18 cellular contexts compared by ENCODE assay signal in the genomic region with DNA sequence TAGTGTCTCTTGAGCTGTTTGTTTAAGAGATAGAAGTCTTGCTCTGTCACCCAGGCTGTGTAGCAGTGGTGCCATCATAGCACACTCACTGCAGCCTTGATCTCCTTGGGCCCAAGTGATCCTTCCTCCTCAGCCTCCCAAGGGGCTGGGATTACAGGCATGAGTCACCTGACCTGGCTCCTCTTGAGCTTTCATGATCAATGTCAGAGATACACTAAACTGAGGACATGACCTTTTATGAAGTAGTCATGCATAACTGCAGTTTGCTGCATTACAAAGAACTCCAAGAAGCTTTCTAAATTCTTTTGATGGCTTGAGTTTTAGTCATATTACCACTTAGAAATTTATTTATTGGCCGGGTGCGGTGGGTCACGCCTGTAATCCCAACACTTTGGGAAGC.
DNase-seq lines count a peak whose midpoint lies in the region; ATAC-seq lines count a peak whose summit lies in the region.
"Had no signal": no experiment of that assay in that cellular context is flagged by ENCODE, and none has a peak within 500 bp of the region (broad histone marks: within the 10 kb centered on the region; RNA-seq: fewer than 3 reads in every experiment).

No MANE protein-coding gene starts in this region.

- DNase-seq in Caki2 (ENCODE audit: low read depth) (peak; percentile 62), HK-2 (ENCODE audit: unreplicated experiment) (peak; percentile 37), astrocyte of the hippocampus (ENCODE audit: low read depth, low spot score) (peak; percentile 39), kidney tubule cell (ENCODE audit: low spot score) (peak; percentile 81)
- no peak for DNase-seq in stimulated activated naive CD4-positive, alpha-beta T cell (lab: John Stamatoyannopoulos, UW)
- no peak for DNase-seq in activated CD8-positive, alpha-beta memory T cell treated with anti-CD3 and anti-CD28 coated beads for 24 hours
- DNase-seq: activated CD8-positive, alpha-beta T cell treated with anti-CD3 and anti-CD28 coated beads for 36 hours; activated effector memory CD4-positive, alpha-beta T cell treated with Interleukin-2 at 50 U/mL for 16 hours; DMS53; Karpas-422; NCI-H187; Right ventricle myocardium superior; stimulated activated CD4-positive, alpha-beta T cell treated with anti-CD3 and anti-CD28 coated beads, Interleukin-2, amount 100 ng/mL, for 24 hours; stimulated activated CD8-positive, alpha-beta memory T cell treated with anti-CD3 and anti-CD28 coated beads, Interleukin-4, amount 100 ng/mL, for 48 hours had no signal

- in situ Hi-C loops in Caki2 (cut with HindIII; ENCODE audit: low pct_unique_long_range_greater_than_20kb, low sequenced_read_pairs) = no loop called here

- ATAC-seq in HG03095 (IDR thresholded peaks at IDR 0.05; ENCODE audit: unreplicated experiment) = no peak
- no peak for ATAC-seq in HG03280 (IDR thresholded peaks at IDR 0.05; ENCODE audit: unreplicated experiment)
- ATAC-seq: activated CD8-positive, alpha-beta T cell treated with anti-CD3 and anti-CD28 coated beads for 36 hours; GM12878; left lobe of liver had no signal

Comparison
In these comparisons a context has a peak if more than half of its experiments do, and no peak if none do; other contexts are left out.
1. DNase-seq: peak in Caki2 (single experiment), HK-2 (single experiment), astrocyte of the hippocampus (single experiment) and kidney tubule cell (single experiment); none in stimulated activated naive CD4-positive, alpha-beta T cell (0 of 6) and activated CD8-positive, alpha-beta memory T cell treated with anti-CD3 and anti-CD28 coated beads for 24 hours (single experiment).